15 cellular contexts compared by ENCODE assay signal in genomic region chr19:35066121-35066520, GRCh38. TPM values are rescaled to one million over a fixed set of nuclear protein-coding genes. Genes with fewer than 3 reads are reported as not detected.
"Had no signal": no experiment of that assay in that cellular context is flagged by ENCODE, and none has a peak within 500 bp of the region (broad histone marks: within the 10 kb centered on the region; RNA-seq: fewer than 3 reads in every experiment).

No MANE protein-coding gene starts in this region.

- DNase-seq: esophagus squamous epithelium, natural killer cell, ovary, thyroid gland had no signal

- FAIRE-seq: small intestine, urothelium cell line had no signal

- H3K27ac Mint-ChIP-seq: mesothelial cell of epicardium, natural killer cell, type B pancreatic cell had no signal

- H3K4me3 ChIP-seq: colonic mucosa, esophagus squamous epithelium, ovary, right atrium auricular region, suprapubic skin, thyroid gland had no signal

- H3K4me3 Mint-ChIP-seq: mesothelial cell of epicardium, natural killer cell, neural crest cell, type B pancreatic cell had no signal

- H3K36me3 ChIP-seq: colonic mucosa, esophagus squamous epithelium, ovary, right atrium auricular region, suprapubic skin, thyroid gland had no signal

- H3K27me3 ChIP-seq: colonic mucosa, esophagus squamous epithelium, ovary, right atrium auricular region, suprapubic skin, thyroid gland had no signal

- H3K4me1 ChIP-seq: colonic mucosa, thyroid gland had no signal

- H3K9me3 Mint-ChIP-seq: mesothelial cell of epicardium, natural killer cell, neural crest cell, type B pancreatic cell had no signal

- H3K27ac ChIP-seq: colonic mucosa, esophagus squamous epithelium, ovary, right atrium auricular region, suprapubic skin, thyroid gland had no signal

- H3K36me3 Mint-ChIP-seq: mesothelial cell of epicardium, natural killer cell, type B pancreatic cell had no signal

- H3K9me3 ChIP-seq: colonic mucosa, ovary, suprapubic skin, thyroid gland had no signal

RNA-seq across cellular contexts. Expression of gene HPN, which starts 24.6 kb away (rescaled TPM):
- total RNA-seq: myocyte, natural killer cell had no signal

RNA-seq across cellular contexts. Expression of gene FXYD3, which starts 49.5 kb away (rescaled TPM):
- total RNA-seq: epithelial cell of proximal tubule, natural killer cell, posterior vena cava had no signal
